In genomic region chr15:98938105-98938417, GRCh38 we compare ENCODE assay signal across 15 cellular contexts.
A peak's percentile ranks its signal among the peaks of the same experiment; 100 is the strongest.
DNase-seq lines count a peak whose midpoint lies in the region; ATAC-seq and TF ChIP-seq lines count a peak whose summit lies in the region.
"Had no signal": no experiment of that assay in that cellular context is flagged by ENCODE, and none has a peak within 500 bp of the region (broad histone marks: within the 10 kb centered on the region; RNA-seq: fewer than 3 reads in every experiment).

No MANE protein-coding gene starts in this region.

- H3K36me3 Mint-ChIP-seq in natural killer cell treated with Interleukin-12 subunit alpha and Interleukin-12 subunit beta and Interleukin-15 and Interleukin-18, amount 100 ng/mL, for 72 hours: peaks cover 4% of the 10 kb centered on the region
- H3K36me3 Mint-ChIP-seq in stimulated activated memory B cell treated with anti-CD40 and anti-IgM and Interleukin-4, amounts not matched to agents 10 μg/mL and 1 μg/mL and 100 μg/mL, for 72 hours: peaks cover 39% of the 10 kb centered on the region
- peaks cover 90% of the 10 kb centered on the region for H3K36me3 Mint-ChIP-seq in nephron progenitor cell (ENCODE audit: low read depth)

- ATAC-seq in GM21526 (IDR thresholded peaks at IDR 0.05; ENCODE audit: low FRiP score, unreplicated experiment): peak; percentile 38
- ATAC-seq in HG03066 (IDR thresholded peaks at IDR 0.05; ENCODE audit: low read depth, unreplicated experiment): peak; percentile 55
- ATAC-seq in natural killer cell treated with Interleukin-12 subunit alpha and Interleukin-12 subunit beta and Interleukin-15 and Interleukin-18, amount 100 ng/mL, for 72 hours: peak; percentile 9 to 36
- no peak for ATAC-seq in HG03039 (IDR thresholded peaks at IDR 0.05; ENCODE audit: unreplicated experiment)
- ATAC-seq in stimulated activated memory B cell treated with anti-CD40 and anti-IgM and Interleukin-4, amounts not matched to agents 10 μg/mL and 1 μg/mL and 100 μg/mL, for 72 hours: no peak
- ATAC-seq: sciatic nerve had no signal

- no peaks in the 10 kb centered on the region for H3K9me3 Mint-ChIP-seq in natural killer cell treated with Interleukin-12 subunit alpha and Interleukin-12 subunit beta and Interleukin-15 and Interleukin-18, amount 100 ng/mL, for 72 hours
- H3K9me3 Mint-ChIP-seq in stimulated activated memory B cell treated with anti-CD40 and anti-IgM and Interleukin-4, amounts not matched to agents 10 μg/mL and 1 μg/mL and 100 μg/mL, for 72 hours: no peaks in the 10 kb centered on the region
- no peaks in the 10 kb centered on the region for H3K9me3 Mint-ChIP-seq in nephron progenitor cell
- H3K9me3 Mint-ChIP-seq: activated CD4-positive, alpha-beta memory T cell treated with anti-CD3 and anti-CD28 coated beads, Interleukin-2, amount 10 ng/mL, durations not matched to agents 7 days and 5 days; CD14-positive monocyte had no signal

- H3K27ac Mint-ChIP-seq in natural killer cell treated with Interleukin-12 subunit alpha and Interleukin-12 subunit beta and Interleukin-15 and Interleukin-18, amount 100 ng/mL, for 72 hours: peak overlapping the region in 1 of 2 donors; percentile 30
- H3K27ac Mint-ChIP-seq in stimulated activated memory B cell treated with anti-CD40 and anti-IgM and Interleukin-4, amounts not matched to agents 10 μg/mL and 1 μg/mL and 100 μg/mL, for 72 hours: no peak overlapping the region
- no peak overlapping the region for H3K27ac Mint-ChIP-seq in nephron progenitor cell
- H3K27ac Mint-ChIP-seq: activated CD4-positive, alpha-beta memory T cell treated with anti-CD3 and anti-CD28 coated beads, Interleukin-2, amount 10 ng/mL, durations not matched to agents 7 days and 5 days had no signal

- no peak overlapping the region for H3K4me3 Mint-ChIP-seq in natural killer cell treated with Interleukin-12 subunit alpha and Interleukin-12 subunit beta and Interleukin-15 and Interleukin-18, amount 100 ng/mL, for 72 hours
- no peak overlapping the region for H3K4me3 Mint-ChIP-seq in stimulated activated memory B cell treated with anti-CD40 and anti-IgM and Interleukin-4, amounts not matched to agents 10 μg/mL and 1 μg/mL and 100 μg/mL, for 72 hours
- no peak overlapping the region for H3K4me3 Mint-ChIP-seq in nephron progenitor cell
- H3K4me3 Mint-ChIP-seq: activated CD4-positive, alpha-beta memory T cell treated with anti-CD3 and anti-CD28 coated beads, Interleukin-2, amount 10 ng/mL, durations not matched to agents 7 days and 5 days had no signal

- peaks cover 8% of the 10 kb centered on the region in 2 donors for H3K4me1 Mint-ChIP-seq in natural killer cell treated with Interleukin-12 subunit alpha and Interleukin-12 subunit beta and Interleukin-15 and Interleukin-18, amount 100 ng/mL, for 72 hours (ENCODE audit: low read depth in 2 of 2)
- H3K4me1 Mint-ChIP-seq in stimulated activated memory B cell treated with anti-CD40 and anti-IgM and Interleukin-4, amounts not matched to agents 10 μg/mL and 1 μg/mL and 100 μg/mL, for 72 hours: no peaks in the 10 kb centered on the region
- peaks cover 36% of the 10 kb centered on the region for H3K4me1 Mint-ChIP-seq in nephron progenitor cell
- H3K4me1 Mint-ChIP-seq: CD14-positive monocyte had no signal

- peak; percentile 49 for DNase-seq in NK-92 treated with Interleukin-12 subunit alpha and Interleukin-12 subunit beta, amount 100 ng/mL, for 24 hours (lab: John Stamatoyannopoulos, UW)
- DNase-seq in NK-92 (lab: John Stamatoyannopoulos, UW; ENCODE audit: unreplicated experiment): no peak
- no peak for DNase-seq in natural killer cell treated with Interleukin-12 subunit alpha and Interleukin-12 subunit beta and Interleukin-15 and Interleukin-18, amount 100 ng/mL, for 72 hours (ENCODE audit: low spot score)
- DNase-seq in nephron progenitor cell: no peak
- DNase-seq: activated CD4-positive, alpha-beta memory T cell treated with anti-CD3 and anti-CD28 coated beads, Interleukin-2, amount 10 ng/mL, durations not matched to agents 7 days and 5 days; anterior cingulate cortex; DMS79; mammary epithelial cell; stimulated activated CD4-positive, alpha-beta T cell treated with anti-CD3 and anti-CD28 coated beads, Interleukin-4, amount 100 ng/mL, for 1 hour had no signal

- no peaks in the 10 kb centered on the region for H3K27me3 Mint-ChIP-seq in natural killer cell treated with Interleukin-12 subunit alpha and Interleukin-12 subunit beta and Interleukin-15 and Interleukin-18, amount 100 ng/mL, for 72 hours
- no peaks in the 10 kb centered on the region for H3K27me3 Mint-ChIP-seq in stimulated activated memory B cell treated with anti-CD40 and anti-IgM and Interleukin-4, amounts not matched to agents 10 μg/mL and 1 μg/mL and 100 μg/mL, for 72 hours
- no peaks in the 10 kb centered on the region for H3K27me3 Mint-ChIP-seq in nephron progenitor cell (ENCODE audit: low read depth, poor library complexity)
- H3K27me3 Mint-ChIP-seq: activated CD4-positive, alpha-beta memory T cell treated with anti-CD3 and anti-CD28 coated beads, Interleukin-2, amount 10 ng/mL, durations not matched to agents 7 days and 5 days had no signal

- no peak for TF ChIP-seq CTCF in nephron progenitor cell (IDR thresholded peaks at IDR 0.05)

Comparison
In these comparisons a context has a peak if more than half of its experiments do, and no peak if none do; other contexts are left out.
1. ATAC-seq: peak in GM21526 (single experiment), HG03066 (single experiment) and natural killer cell treated with Interleukin-12 subunit alpha and Interleukin-12 subunit beta and Interleukin-15 and Interleukin-18, amount 100 ng/mL, for 72 hours (2 of 2); none in HG03039 (single experiment) and stimulated activated memory B cell treated with anti-CD40 and anti-IgM and Interleukin-4, amounts not matched to agents 10 μg/mL and 1 μg/mL and 100 μg/mL, for 72 hours (single experiment).